Comparison of ENCODE assay signal across 10 cellular contexts in the genomic region with DNA sequence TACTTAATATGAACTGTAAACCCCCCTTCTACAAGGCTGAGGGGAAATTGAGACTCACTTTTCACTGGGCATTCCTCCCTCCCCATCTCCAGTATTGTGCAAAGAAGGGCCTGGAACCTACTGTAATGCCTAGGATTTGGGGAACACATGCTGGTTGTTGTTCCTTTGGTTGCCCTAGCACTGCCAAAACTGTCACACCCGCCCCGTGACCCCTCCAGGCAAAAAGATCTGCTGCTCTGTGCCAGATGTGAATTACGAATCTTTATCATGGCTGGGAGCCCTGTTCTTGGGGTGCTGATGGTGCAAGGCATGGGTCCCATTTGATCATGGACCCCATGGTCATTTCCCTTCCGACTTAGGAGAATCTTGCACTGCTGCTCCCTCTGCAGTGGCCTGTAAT.
DNase-seq lines count a peak whose midpoint lies in the region; ATAC-seq and TF ChIP-seq lines count a peak whose summit lies in the region.
"Had no signal": no experiment of that assay in that cellular context is flagged by ENCODE, and none has a peak within 500 bp of the region (broad histone marks: within the 10 kb centered on the region; RNA-seq: fewer than 3 reads in every experiment).

No MANE protein-coding gene starts in this region.

- H3K4me3 ChIP-seq in lung (no peak overlapping the region), upper lobe of right lung (no peak overlapping the region)

- H3K27me3 ChIP-seq in lung (ENCODE audit: control insufficient read depth, insufficient read depth) = no peaks in the 10 kb centered on the region
- no peaks in the 10 kb centered on the region for H3K27me3 ChIP-seq in upper lobe of right lung

- intact Hi-C loops in upper lobe of right lung (cut with DNase I) = no loop called here

- H3K9me3 ChIP-seq in lung (ENCODE audit: control insufficient read depth in 2 of 2, insufficient read depth in 1 of 2, low read length in 1 of 2) (peaks cover 0 to 2% of the 10 kb centered on the region in 2 donors), upper lobe of right lung (no peaks in the 10 kb centered on the region)

- no peak for ATAC-seq in activated naive CD4-positive, alpha-beta T cell treated with anti-CD3 and anti-CD28 coated beads, Interleukin-2, amount 50 U/mL, for 72 hours
- ATAC-seq in lung (ENCODE audit: insufficient read depth, low FRiP score) = no peak
- ATAC-seq in upper lobe of right lung = no peak
- no peak for ATAC-seq in HG02623 (IDR thresholded peaks at IDR 0.05; ENCODE audit: unreplicated experiment)

- H3K9me3 Mint-ChIP-seq in activated naive CD4-positive, alpha-beta T cell treated with anti-CD3 and anti-CD28 coated beads, Interleukin-2, amount 50 U/mL, for 72 hours = peaks cover 4 to 6% of the 10 kb centered on the region in 2 donors
- H3K9me3 Mint-ChIP-seq: dendritic cell treated with granulocyte-macrophage colony-stimulating factor and Interleukin-4, amounts not matched to agents 40 ng/mL and 50 ng/mL, for 4 days had no signal

- H3K36me3 Mint-ChIP-seq in activated naive CD4-positive, alpha-beta T cell treated with anti-CD3 and anti-CD28 coated beads, Interleukin-2, amount 50 U/mL, for 72 hours = peaks cover 28 to 52% of the 10 kb centered on the region in 2 donors

- peak overlapping the region; percentile 90 for H3K27ac Mint-ChIP-seq in activated naive CD4-positive, alpha-beta T cell treated with anti-CD3 and anti-CD28 coated beads, Interleukin-2, amount 50 U/mL, for 72 hours

- H3K36me3 ChIP-seq in lung (ENCODE audit: control insufficient read depth in 2 of 2, insufficient read depth in 2 of 2, low read length in 2 of 2) (peaks cover 0 to 2% of the 10 kb centered on the region in 2 donors), upper lobe of right lung (peaks cover 3% of the 10 kb centered on the region)

- H3K27ac ChIP-seq in angular gyrus (ENCODE audit: low read depth, low read length) (peak overlapping the region; percentile 45), lung (ENCODE audit: low read depth in 1 of 2, low read length in 1 of 2) (peak overlapping the region; percentile 29 to 71), upper lobe of right lung (peak overlapping the region; percentile 43)

- H3K4me1 ChIP-seq in lung (ENCODE audit: control insufficient read depth in 2 of 2, insufficient read depth in 2 of 2, low read length in 2 of 2) (peaks cover 6 to 20% of the 10 kb centered on the region in 2 donors), upper lobe of right lung (peaks cover 62% of the 10 kb centered on the region)

- no peak for DNase-seq in activated naive CD4-positive, alpha-beta T cell treated with anti-CD3 and anti-CD28 coated beads, Interleukin-2, amount 50 U/mL, for 72 hours (ENCODE audit: low spot score in 2 of 2)
- DNase-seq in activated naive CD4-positive, alpha-beta T cell treated with anti-CD3 and anti-CD28 coated beads, Interleukin-2, amount 50 U/mL, for 16 hours = no peak
- DNase-seq in lung (ENCODE audit: low spot score) (no peak), upper lobe of right lung (no peak), NCI-H1048 (lab: John Stamatoyannopoulos, UW) (no peak), KG1 (lab: John Stamatoyannopoulos, UW) (no peak)
- DNase-seq: NCI-H1092 treated with DMSO at 0.1 percent for 48 hours had no signal

- WGBS in lung, 2 donors = 88 to 95% methylated on average over 4 of the region's 4 CpGs

- TF ChIP-seq CTCF in lung (IDR thresholded peaks at IDR 0.05; ENCODE audit: control extremely low read depth, extremely low read depth) = no peak
- no peak for TF ChIP-seq CTCF in upper lobe of right lung (IDR thresholded peaks at IDR 0.05)
